ENCODE assay signal across 1 cellular context in the genomic region with DNA sequence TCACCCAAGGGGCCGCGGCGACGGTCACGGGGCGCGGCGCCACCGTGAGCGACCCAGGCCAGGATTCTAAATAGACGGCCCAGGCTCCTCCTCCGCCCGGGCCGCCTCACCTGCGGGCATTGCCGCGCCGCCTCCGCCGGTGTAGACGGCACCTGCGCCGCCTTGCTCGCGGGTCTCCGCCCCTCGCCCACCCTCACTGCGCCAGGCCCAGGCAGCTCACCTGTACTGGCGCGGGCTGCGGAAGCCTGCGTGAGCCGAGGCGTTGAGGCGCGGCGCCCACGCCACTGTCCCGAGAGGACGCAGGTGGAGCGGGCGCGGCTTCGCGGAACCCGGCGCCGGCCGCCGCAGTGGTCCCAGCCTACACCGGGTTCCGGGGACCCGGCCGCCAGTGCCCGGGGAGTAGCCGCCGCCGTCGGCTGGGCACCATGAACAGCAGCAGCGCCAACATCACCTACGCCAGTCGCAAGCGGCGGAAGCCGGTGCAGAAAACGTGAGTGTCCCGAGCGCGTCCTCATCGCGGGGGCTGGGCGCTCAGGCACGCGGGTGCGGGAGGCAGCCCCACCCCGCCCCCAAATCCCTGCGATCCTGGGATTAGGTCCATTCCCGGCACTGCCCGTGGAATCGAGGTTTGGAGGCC.
TF ChIP-seq lines count a peak whose summit lies in the region.

No MANE protein-coding gene starts in this region.

TF ChIP-seq in HepG2, 621 proteins besides CTCF, POLR2A, EP300 and RAD21 (continued from another document and continues in another):
- TF ChIP-seq ARHGAP35 (CRISPR knock-in tag; IDR thresholded peaks at IDR 0.05; ENCODE audit: borderline replicate concordance): peak; percentile 15; the same call in 1 of the 2 replicates
- TF ChIP-seq ATF7-NPFF (CRISPR knock-in tag; IDR thresholded peaks at IDR 0.05; ENCODE audit: low read depth): peak; percentile 79; the same call in 1 of the 2 replicates
- TF ChIP-seq, protein P1, sequence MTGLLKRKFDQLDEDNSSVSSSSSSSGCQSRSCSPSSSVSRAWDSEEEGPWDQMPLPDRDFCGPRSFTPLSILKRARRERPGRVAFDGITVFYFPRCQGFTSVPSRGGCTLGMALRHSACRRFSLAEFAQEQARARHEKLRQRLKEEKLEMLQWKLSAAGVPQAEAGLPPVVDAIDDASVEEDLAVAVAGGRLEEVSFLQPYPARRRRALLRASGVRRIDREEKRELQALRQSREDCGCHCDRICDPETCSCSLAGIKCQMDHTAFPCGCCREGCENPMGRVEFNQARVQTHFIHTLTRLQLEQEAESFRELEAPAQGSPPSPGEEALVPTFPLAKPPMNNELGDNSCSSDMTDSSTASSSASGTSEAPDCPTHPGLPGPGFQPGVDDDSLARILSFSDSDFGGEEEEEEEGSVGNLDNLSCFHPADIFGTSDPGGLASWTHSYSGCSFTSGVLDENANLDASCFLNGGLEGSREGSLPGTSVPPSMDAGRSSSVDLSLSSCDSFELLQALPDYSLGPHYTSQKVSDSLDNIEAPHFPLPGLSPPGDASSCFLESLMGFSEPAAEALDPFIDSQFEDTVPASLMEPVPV (CRISPR knock-in tag; IDR thresholded peaks at IDR 0.05): peak; percentile 89; the same call in 1 of the 2 replicates
- peak; percentile 75; the same call in 1 of the 2 replicates for TF ChIP-seq ZSCAN31 (CRISPR knock-in tag; IDR thresholded peaks at IDR 0.05; ENCODE audit: low read depth)
- TF ChIP-seq, protein P2, sequence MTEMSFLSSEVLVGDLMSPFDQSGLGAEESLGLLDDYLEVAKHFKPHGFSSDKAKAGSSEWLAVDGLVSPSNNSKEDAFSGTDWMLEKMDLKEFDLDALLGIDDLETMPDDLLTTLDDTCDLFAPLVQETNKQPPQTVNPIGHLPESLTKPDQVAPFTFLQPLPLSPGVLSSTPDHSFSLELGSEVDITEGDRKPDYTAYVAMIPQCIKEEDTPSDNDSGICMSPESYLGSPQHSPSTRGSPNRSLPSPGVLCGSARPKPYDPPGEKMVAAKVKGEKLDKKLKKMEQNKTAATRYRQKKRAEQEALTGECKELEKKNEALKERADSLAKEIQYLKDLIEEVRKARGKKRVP (CRISPR knock-in tag; IDR thresholded peaks at IDR 0.05): 0 out of 4 replicates have a peak, but pooled peaks of 1 of the 2 experiments have one; percentile 32
- TF ChIP-seq ZNF556 (CRISPR knock-in tag; IDR thresholded peaks at IDR 0.05; ENCODE audit: borderline replicate concordance): peak; percentile 53; the same call in 1 of the 2 replicates
- TF ChIP-seq, protein P3, sequence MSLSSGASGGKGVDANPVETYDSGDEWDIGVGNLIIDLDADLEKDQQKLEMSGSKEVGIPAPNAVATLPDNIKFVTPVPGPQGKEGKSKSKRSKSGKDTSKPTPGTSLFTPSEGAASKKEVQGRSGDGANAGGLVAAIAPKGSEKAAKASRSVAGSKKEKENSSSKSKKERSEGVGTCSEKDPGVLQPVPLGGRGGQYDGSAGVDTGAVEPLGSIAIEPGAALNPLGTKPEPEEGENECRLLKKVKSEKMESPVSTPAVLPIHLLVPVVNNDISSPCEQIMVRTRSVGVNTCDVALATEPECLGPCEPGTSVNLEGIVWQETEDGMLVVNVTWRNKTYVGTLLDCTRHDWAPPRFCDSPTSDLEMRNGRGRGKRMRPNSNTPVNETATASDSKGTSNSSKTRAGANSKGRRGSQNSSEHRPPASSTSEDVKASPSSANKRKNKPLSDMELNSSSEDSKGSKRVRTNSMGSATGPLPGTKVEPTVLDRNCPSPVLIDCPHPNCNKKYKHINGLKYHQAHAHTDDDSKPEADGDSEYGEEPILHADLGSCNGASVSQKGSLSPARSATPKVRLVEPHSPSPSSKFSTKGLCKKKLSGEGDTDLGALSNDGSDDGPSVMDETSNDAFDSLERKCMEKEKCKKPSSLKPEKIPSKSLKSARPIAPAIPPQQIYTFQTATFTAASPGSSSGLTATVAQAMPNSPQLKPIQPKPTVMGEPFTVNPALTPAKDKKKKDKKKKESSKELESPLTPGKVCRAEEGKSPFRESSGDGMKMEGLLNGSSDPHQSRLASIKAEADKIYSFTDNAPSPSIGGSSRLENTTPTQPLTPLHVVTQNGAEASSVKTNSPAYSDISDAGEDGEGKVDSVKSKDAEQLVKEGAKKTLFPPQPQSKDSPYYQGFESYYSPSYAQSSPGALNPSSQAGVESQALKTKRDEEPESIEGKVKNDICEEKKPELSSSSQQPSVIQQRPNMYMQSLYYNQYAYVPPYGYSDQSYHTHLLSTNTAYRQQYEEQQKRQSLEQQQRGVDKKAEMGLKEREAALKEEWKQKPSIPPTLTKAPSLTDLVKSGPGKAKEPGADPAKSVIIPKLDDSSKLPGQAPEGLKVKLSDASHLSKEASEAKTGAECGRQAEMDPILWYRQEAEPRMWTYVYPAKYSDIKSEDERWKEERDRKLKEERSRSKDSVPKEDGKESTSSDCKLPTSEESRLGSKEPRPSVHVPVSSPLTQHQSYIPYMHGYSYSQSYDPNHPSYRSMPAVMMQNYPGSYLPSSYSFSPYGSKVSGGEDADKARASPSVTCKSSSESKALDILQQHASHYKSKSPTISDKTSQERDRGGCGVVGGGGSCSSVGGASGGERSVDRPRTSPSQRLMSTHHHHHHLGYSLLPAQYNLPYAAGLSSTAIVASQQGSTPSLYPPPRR (CRISPR knock-in tag; IDR thresholded peaks at IDR 0.05; ENCODE audit: borderline replicate concordance): no peak
- TF ChIP-seq, protein P4, sequence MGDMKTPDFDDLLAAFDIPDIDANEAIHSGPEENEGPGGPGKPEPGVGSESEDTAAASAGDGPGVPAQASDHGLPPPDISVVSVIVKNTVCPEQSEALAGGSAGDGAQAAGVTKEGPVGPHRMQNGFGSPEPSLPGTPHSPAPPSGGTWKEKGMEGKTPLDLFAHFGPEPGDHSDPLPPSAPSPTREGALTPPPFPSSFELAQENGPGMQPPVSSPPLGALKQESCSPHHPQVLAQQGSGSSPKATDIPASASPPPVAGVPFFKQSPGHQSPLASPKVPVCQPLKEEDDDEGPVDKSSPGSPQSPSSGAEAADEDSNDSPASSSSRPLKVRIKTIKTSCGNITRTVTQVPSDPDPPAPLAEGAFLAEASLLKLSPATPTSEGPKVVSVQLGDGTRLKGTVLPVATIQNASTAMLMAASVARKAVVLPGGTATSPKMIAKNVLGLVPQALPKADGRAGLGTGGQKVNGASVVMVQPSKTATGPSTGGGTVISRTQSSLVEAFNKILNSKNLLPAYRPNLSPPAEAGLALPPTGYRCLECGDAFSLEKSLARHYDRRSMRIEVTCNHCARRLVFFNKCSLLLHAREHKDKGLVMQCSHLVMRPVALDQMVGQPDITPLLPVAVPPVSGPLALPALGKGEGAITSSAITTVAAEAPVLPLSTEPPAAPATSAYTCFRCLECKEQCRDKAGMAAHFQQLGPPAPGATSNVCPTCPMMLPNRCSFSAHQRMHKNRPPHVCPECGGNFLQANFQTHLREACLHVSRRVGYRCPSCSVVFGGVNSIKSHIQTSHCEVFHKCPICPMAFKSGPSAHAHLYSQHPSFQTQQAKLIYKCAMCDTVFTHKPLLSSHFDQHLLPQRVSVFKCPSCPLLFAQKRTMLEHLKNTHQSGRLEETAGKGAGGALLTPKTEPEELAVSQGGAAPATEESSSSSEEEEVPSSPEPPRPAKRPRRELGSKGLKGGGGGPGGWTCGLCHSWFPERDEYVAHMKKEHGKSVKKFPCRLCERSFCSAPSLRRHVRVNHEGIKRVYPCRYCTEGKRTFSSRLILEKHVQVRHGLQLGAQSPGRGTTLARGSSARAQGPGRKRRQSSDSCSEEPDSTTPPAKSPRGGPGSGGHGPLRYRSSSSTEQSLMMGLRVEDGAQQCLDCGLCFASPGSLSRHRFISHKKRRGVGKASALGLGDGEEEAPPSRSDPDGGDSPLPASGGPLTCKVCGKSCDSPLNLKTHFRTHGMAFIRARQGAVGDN (CRISPR knock-in tag; IDR thresholded peaks at IDR 0.05): peak; percentile 83
- peak; percentile 94 for TF ChIP-seq KDM5B (CRISPR knock-in tag; IDR thresholded peaks at IDR 0.05; ENCODE audit: borderline replicate concordance)
- no peak for TF ChIP-seq ZNF282 (IDR thresholded peaks at IDR 0.05; ENCODE audit: partially characterized antibody)
- TF ChIP-seq ZNF121 (CRISPR knock-in tag; IDR thresholded peaks at IDR 0.05): no peak
- TF ChIP-seq ZNF205 (CRISPR knock-in tag; IDR thresholded peaks at IDR 0.05): 0 out of 2 replicates have a peak, but pooled peaks have one; percentile 3
- no peak for TF ChIP-seq TCF7 (IDR thresholded peaks at IDR 0.05; ENCODE audit: low read depth)
- peak; percentile 34; the same call in 1 of the 2 replicates for TF ChIP-seq ZBTB7B (CRISPR knock-in tag; IDR thresholded peaks at IDR 0.05)
- TF ChIP-seq ZNF776 (CRISPR knock-in tag; IDR thresholded peaks at IDR 0.05): peak; percentile 85; the same call in 1 of the 2 replicates
- peak; percentile 53 for TF ChIP-seq MED8 (CRISPR knock-in tag; IDR thresholded peaks at IDR 0.05; ENCODE audit: insufficient replicate concordance)
- 0 out of 2 replicates have a peak, but pooled peaks have one; percentile 6 for TF ChIP-seq CHD2 (IDR thresholded peaks at IDR 0.05; ENCODE audit: low read depth, low read length)
- TF ChIP-seq, protein P5, sequence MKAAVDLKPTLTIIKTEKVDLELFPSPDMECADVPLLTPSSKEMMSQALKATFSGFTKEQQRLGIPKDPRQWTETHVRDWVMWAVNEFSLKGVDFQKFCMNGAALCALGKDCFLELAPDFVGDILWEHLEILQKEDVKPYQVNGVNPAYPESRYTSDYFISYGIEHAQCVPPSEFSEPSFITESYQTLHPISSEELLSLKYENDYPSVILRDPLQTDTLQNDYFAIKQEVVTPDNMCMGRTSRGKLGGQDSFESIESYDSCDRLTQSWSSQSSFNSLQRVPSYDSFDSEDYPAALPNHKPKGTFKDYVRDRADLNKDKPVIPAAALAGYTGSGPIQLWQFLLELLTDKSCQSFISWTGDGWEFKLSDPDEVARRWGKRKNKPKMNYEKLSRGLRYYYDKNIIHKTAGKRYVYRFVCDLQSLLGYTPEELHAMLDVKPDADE (CRISPR knock-in tag; IDR thresholded peaks at IDR 0.05): 0 out of 2 replicates have a peak, but pooled peaks have one; percentile 55
- peak; percentile 21 for TF ChIP-seq CCDC6 (CRISPR knock-in tag; IDR thresholded peaks at IDR 0.05)
- no peak for TF ChIP-seq RFXAP (CRISPR knock-in tag; IDR thresholded peaks at IDR 0.05; ENCODE audit: borderline replicate concordance)
- TF ChIP-seq, protein P6, sequence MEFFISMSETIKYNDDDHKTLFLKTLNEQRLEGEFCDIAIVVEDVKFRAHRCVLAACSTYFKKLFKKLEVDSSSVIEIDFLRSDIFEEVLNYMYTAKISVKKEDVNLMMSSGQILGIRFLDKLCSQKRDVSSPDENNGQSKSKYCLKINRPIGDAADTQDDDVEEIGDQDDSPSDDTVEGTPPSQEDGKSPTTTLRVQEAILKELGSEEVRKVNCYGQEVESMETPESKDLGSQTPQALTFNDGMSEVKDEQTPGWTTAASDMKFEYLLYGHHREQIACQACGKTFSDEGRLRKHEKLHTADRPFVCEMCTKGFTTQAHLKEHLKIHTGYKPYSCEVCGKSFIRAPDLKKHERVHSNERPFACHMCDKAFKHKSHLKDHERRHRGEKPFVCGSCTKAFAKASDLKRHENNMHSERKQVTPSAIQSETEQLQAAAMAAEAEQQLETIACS (CRISPR knock-in tag; IDR thresholded peaks at IDR 0.05): 0 out of 2 replicates have a peak, but pooled peaks have one; percentile 31
- peak; percentile 75 for TF ChIP-seq ZC3H13 (CRISPR knock-in tag; IDR thresholded peaks at IDR 0.05)
- TF ChIP-seq GABPB1 (CRISPR knock-in tag; IDR thresholded peaks at IDR 0.05): peak; percentile 45; the same call in 1 of the 2 replicates
- TF ChIP-seq ZNF12 (CRISPR knock-in tag; IDR thresholded peaks at IDR 0.05): 0 out of 2 replicates have a peak, but pooled peaks have one; percentile 9
- TF ChIP-seq ISX (CRISPR knock-in tag; conservative IDR thresholded peaks at IDR 0.05): 0 out of 2 replicates have a peak, but pooled peaks have one; percentile 30
- TF ChIP-seq, protein P7, sequence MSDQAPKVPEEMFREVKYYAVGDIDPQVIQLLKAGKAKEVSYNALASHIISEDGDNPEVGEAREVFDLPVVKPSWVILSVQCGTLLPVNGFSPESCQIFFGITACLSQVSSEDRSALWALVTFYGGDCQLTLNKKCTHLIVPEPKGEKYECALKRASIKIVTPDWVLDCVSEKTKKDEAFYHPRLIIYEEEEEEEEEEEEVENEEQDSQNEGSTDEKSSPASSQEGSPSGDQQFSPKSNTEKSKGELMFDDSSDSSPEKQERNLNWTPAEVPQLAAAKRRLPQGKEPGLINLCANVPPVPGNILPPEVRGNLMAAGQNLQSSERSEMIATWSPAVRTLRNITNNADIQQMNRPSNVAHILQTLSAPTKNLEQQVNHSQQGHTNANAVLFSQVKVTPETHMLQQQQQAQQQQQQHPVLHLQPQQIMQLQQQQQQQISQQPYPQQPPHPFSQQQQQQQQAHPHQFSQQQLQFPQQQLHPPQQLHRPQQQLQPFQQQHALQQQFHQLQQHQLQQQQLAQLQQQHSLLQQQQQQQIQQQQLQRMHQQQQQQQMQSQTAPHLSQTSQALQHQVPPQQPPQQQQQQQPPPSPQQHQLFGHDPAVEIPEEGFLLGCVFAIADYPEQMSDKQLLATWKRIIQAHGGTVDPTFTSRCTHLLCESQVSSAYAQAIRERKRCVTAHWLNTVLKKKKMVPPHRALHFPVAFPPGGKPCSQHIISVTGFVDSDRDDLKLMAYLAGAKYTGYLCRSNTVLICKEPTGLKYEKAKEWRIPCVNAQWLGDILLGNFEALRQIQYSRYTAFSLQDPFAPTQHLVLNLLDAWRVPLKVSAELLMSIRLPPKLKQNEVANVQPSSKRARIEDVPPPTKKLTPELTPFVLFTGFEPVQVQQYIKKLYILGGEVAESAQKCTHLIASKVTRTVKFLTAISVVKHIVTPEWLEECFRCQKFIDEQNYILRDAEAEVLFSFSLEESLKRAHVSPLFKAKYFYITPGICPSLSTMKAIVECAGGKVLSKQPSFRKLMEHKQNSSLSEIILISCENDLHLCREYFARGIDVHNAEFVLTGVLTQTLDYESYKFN (CRISPR knock-in tag; conservative IDR thresholded peaks at IDR 0.05): 0 out of 2 replicates have a peak, but pooled peaks have one; percentile 11
- TF ChIP-seq, protein P8, sequence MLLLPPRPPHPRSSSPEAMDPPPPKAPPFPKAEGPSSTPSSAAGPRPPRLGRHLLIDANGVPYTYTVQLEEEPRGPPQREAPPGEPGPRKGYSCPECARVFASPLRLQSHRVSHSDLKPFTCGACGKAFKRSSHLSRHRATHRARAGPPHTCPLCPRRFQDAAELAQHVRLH (CRISPR knock-in tag; IDR thresholded peaks at IDR 0.05; ENCODE audit: borderline replicate concordance, low read depth): peak; percentile 33; the same call in 1 of the 2 replicates
- TF ChIP-seq SMARCE1 (IDR thresholded peaks at IDR 0.05; ENCODE audit: borderline replicate concordance): no peak
- TF ChIP-seq PITX1 (CRISPR knock-in tag; IDR thresholded peaks at IDR 0.05): no peak
- 0 out of 2 replicates have a peak, but pooled peaks have one; percentile 2 for TF ChIP-seq SOX5 (CRISPR knock-in tag; IDR thresholded peaks at IDR 0.05; ENCODE audit: borderline replicate concordance)
- TF ChIP-seq, protein P9, sequence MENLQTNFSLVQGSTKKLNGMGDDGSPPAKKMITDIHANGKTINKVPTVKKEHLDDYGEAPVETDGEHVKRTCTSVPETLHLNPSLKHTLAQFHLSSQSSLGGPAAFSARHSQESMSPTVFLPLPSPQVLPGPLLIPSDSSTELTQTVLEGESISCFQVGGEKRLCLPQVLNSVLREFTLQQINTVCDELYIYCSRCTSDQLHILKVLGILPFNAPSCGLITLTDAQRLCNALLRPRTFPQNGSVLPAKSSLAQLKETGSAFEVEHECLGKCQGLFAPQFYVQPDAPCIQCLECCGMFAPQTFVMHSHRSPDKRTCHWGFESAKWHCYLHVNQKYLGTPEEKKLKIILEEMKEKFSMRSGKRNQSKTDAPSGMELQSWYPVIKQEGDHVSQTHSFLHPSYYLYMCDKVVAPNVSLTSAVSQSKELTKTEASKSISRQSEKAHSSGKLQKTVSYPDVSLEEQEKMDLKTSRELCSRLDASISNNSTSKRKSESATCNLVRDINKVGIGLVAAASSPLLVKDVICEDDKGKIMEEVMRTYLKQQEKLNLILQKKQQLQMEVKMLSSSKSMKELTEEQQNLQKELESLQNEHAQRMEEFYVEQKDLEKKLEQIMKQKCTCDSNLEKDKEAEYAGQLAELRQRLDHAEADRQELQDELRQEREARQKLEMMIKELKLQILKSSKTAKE (CRISPR knock-in tag; IDR thresholded peaks at IDR 0.05; ENCODE audit: borderline replicate concordance): no peak
